Comparison of ENCODE assay signal across 20 cellular contexts in genomic region chr17:39673335-39674081, GRCh38. TPM values are rescaled to one million over a fixed set of nuclear protein-coding genes. Genes with fewer than 3 reads are reported as not detected.
DNase-seq lines count a peak whose midpoint lies in the region; ATAC-seq, FAIRE-seq and TF ChIP-seq lines count a peak whose summit lies in the region.
"Had no signal": no experiment of that assay in that cellular context is flagged by ENCODE, and none has a peak within 500 bp of the region (broad histone marks: within the 10 kb centered on the region; RNA-seq: fewer than 3 reads in every experiment).

No MANE protein-coding gene starts in this region.

- no peak for FAIRE-seq in HepG2 (lab: Jason Lieb, UNC)
- FAIRE-seq: GM19239, HTR-8/SVneo had no signal

- H3K27ac Mint-ChIP-seq in MCF 10A (ENCODE audit: low read depth, unreplicated experiment): no peak overlapping the region
- H3K27ac Mint-ChIP-seq in type B pancreatic cell: peak overlapping the region; percentile 41
- peak overlapping the region in 3 of 10 donors; percentile 47 to 81 (median 53) for H3K27ac Mint-ChIP-seq in naive thymus-derived CD8-positive, alpha-beta T cell

- intact Hi-C loops in breast epithelium (cut with DNase I; ENCODE audit: low total_unique reads) (no loop called here), MCF 10A (cut with micrococcal nuclease) (no loop called here), HepG2 (cut with micrococcal nuclease; ENCODE audit: unreplicated experiment) (loop anchor here (5.0 kb wide), 1 partner anchor 79 kb away; no protein-coding TSS in a partner anchor)

- CTCF ChIA-PET in MCF 10A (lab: Yijun Ruan, JAX): interaction anchor here (0.6 to 0.9 kb wide), 2 partner anchors 51 to 703 kb away, joined by 3 read pairs; no protein-coding TSS in a partner anchor
- CTCF ChIA-PET in HEK293 (lab: Yijun Ruan, JAX): interaction anchor here (0.6 to 11.6 kb wide), 7 partner anchors 22 to 126 kb away, joined by 3 to 168 read pairs (median 14); partner anchors contain the start of gene PPP1R1B
- CTCF ChIA-PET in HepG2 (lab: Yijun Ruan, JAX; ENCODE audit: low intra/inter-chr PET ratio, low total read pairs): interaction anchor here (2.9 to 8.5 kb wide), 2 partner anchors 45 to 52 kb away, joined by 11 to 136 read pairs; no protein-coding TSS in a partner anchor

- H3K27ac ChIP-seq in breast epithelium (peak overlapping the region; percentile 87 to 91), HEK293 (ENCODE audit: extremely low read depth, low read depth, low read length) (no peak overlapping the region), HepG2 (ENCODE audit: extremely low read length, insufficient read depth, low read length) (peak overlapping the region; percentile 62)
- H3K27ac ChIP-seq: HL-60 had no signal

- H3K27me3 Mint-ChIP-seq in MCF 10A (ENCODE audit: insufficient read depth, unreplicated experiment): peaks cover 18% of the 10 kb centered on the region
- peaks cover 6% of the 10 kb centered on the region for H3K27me3 Mint-ChIP-seq in type B pancreatic cell
- H3K27me3 Mint-ChIP-seq in naive thymus-derived CD8-positive, alpha-beta T cell: peaks cover 0 to 9% (median 3%) of the 10 kb centered on the region in 5 donors

- peaks cover 11 to 16% of the 10 kb centered on the region in 2 donors for H3K4me1 ChIP-seq in breast epithelium
- H3K4me1 ChIP-seq in HEK293 (ENCODE audit: control insufficient read depth, insufficient read depth, low read length): peaks cover 17% of the 10 kb centered on the region
- H3K4me1 ChIP-seq in HepG2 (ENCODE audit: insufficient read depth, low read length): peaks cover 83% of the 10 kb centered on the region

- POLR2A ChIA-PET in MCF 10A (lab: Yijun Ruan, JAX) (interaction anchor here (1.0 kb wide), 2 partner anchors 23 to 52 kb away, joined by 3 read pairs; no protein-coding TSS in a partner anchor), HEK293 (lab: Yijun Ruan, JAX) (interaction anchor here (0.8 kb wide), 1 partner anchor 14 kb away, joined by 3 read pairs; the partner anchor contains the start of gene PGAP3), HepG2 (lab: Yijun Ruan, JAX) (interaction anchor here (3.7 to 9.4 kb wide), 3 partner anchors 14 to 28 kb away, joined by 25 to 96 read pairs (median 43); partner anchors contain the start of genes ERBB2 and PGAP3)
- POLR2A ChIA-PET in naive thymus-derived CD8-positive, alpha-beta T cell (lab: Charles Lee): interaction anchor here (0.5 kb wide), 1 partner anchor 222 kb away, joined by 4 read pairs; no protein-coding TSS in a partner anchor

- H3K4me1 Mint-ChIP-seq in MCF 10A (ENCODE audit: insufficient read depth, unreplicated experiment) (peaks cover 7% of the 10 kb centered on the region), type B pancreatic cell (ENCODE audit: unreplicated experiment) (peaks cover 14% of the 10 kb centered on the region)
- peaks cover 16 to 52% (median 50%) of the 10 kb centered on the region in 4 donors for H3K4me1 Mint-ChIP-seq in naive thymus-derived CD8-positive, alpha-beta T cell

- H3K9me3 Mint-ChIP-seq in MCF 10A (ENCODE audit: unreplicated experiment) (no peaks in the 10 kb centered on the region), type B pancreatic cell (no peaks in the 10 kb centered on the region)
- no peaks in the 10 kb centered on the region for H3K9me3 Mint-ChIP-seq in naive thymus-derived CD8-positive, alpha-beta T cell

- TF ChIP-seq RAD21 in HepG2 (CRISPR knock-in tag; IDR thresholded peaks at IDR 0.05): no peak

- H3K27me3 ChIP-seq in breast epithelium (peaks cover 0 to 6% of the 10 kb centered on the region in 2 donors), HepG2 (ENCODE audit: control insufficient read depth in 1 of 2, insufficient read depth in 2 of 2, low read length in 2 of 2) (peaks cover 6 to 28% of the 10 kb centered on the region in 2 experiments; a peak in 4 of 5 replicates)

- in situ Hi-C loops in HepG2 (cut with HindIII; ENCODE audit: extremely low pct_ligation_motif_present, low pct_unique_long_range_greater_than_20kb): loop anchor here (5.0 kb wide), 2 partner anchors 51 to 79 kb away; no protein-coding TSS in a partner anchor

- H2AFZ ChIP-seq in HepG2 (ENCODE audit: low read length): no peak overlapping the region

- no peak for TF ChIP-seq POLR2A in breast epithelium (IDR thresholded peaks at IDR 0.05)
- TF ChIP-seq POLR2A in HepG2 (IDR thresholded peaks at IDR 0.05; ENCODE audit: insufficient read depth in 1 of 2, low read depth in 2 of 2, low read length in 2 of 2): no peak

- DNase-seq in breast epithelium (ENCODE audit: low spot score in 2 of 2) (no peak), MCF 10A (ENCODE audit: unreplicated experiment) (no peak), HepG2 (ENCODE audit: low spot score) (no peak), type B pancreatic cell (ENCODE audit: extremely low spot score, unreplicated experiment) (no peak), COR-L47 (lab: John Stamatoyannopoulos, UW) (no peak), OCI-M1 (lab: John Stamatoyannopoulos, UW) (no peak)
- DNase-seq in naive thymus-derived CD8-positive, alpha-beta T cell: no peak
- DNase-seq: H7, MV-4-11, NCI-H1417, NCI-H1930, NCI-H69 had no signal

- TF ChIP-seq CTCF in breast epithelium (IDR thresholded peaks at IDR 0.05): no peak
- TF ChIP-seq CTCF in MCF 10A (IDR thresholded peaks at IDR 0.05; ENCODE audit: unreplicated experiment): no peak
- no peak for TF ChIP-seq CTCF in HEK293 (tag by site-specific recombination; IDR thresholded peaks at IDR 0.05)
- TF ChIP-seq CTCF in HepG2 (CRISPR knock-in tag; IDR thresholded peaks at IDR 0.05): no peak
- TF ChIP-seq CTCF in type B pancreatic cell (conservative IDR thresholded peaks at IDR 0.05): no peak

- no peak overlapping the region for H3K9ac ChIP-seq in HepG2 (ENCODE audit: insufficient read depth, low read depth, low read length)

- TF ChIP-seq EP300 in HepG2 (IDR thresholded peaks at IDR 0.05; ENCODE audit: low read depth in 2 of 2, low read length in 2 of 2) (no peak), HepG2 (CRISPR knock-in tag; IDR thresholded peaks at IDR 0.05; ENCODE audit: borderline replicate concordance) (no peak)

- H3K9me3 ChIP-seq in breast epithelium: no peaks in the 10 kb centered on the region
- no peaks in the 10 kb centered on the region for H3K9me3 ChIP-seq in HEK293 (ENCODE audit: control insufficient read depth, insufficient read depth, low read depth, low read length)
- H3K9me3 ChIP-seq in HepG2 (ENCODE audit: low read length): no peaks in the 10 kb centered on the region

- H4K20me1 ChIP-seq in HepG2 (ENCODE audit: insufficient read depth, low read length): no peaks in the 10 kb centered on the region

- H3K79me2 ChIP-seq in HepG2 (ENCODE audit: insufficient read depth, low read length): no peaks in the 10 kb centered on the region

- H3K4me2 ChIP-seq in HepG2 (ENCODE audit: low read depth, low read length): no peak overlapping the region

- no peak overlapping the region for H3K4me3 ChIP-seq in breast epithelium
- no peak overlapping the region for H3K4me3 ChIP-seq in HEK293 (ENCODE audit: low read depth, low read length)
- no peak overlapping the region for H3K4me3 ChIP-seq in HepG2 (replicated peaks in 1 of 3; ENCODE audit: insufficient read depth in 1 of 3, low read depth in 2 of 3, low read length in 3 of 3)

- WGBS in HepG2 (ENCODE audit: low lambda C conversion rate): 57% methylated on average over 13 of the region's 13 CpGs

- no TSS peak for BruUV-seq in MCF 10A (replicated peaks; lab: Mats Ljungman, UMichigan)
- no TSS peak for BruUV-seq in HepG2 (replicated peaks; lab: Mats Ljungman, UMichigan)

- H3K36me3 ChIP-seq in breast epithelium (no peaks in the 10 kb centered on the region), HEK293 (ENCODE audit: control insufficient read depth in 2 of 2, insufficient read depth in 1 of 2, low read length in 2 of 2) (peaks cover 0 to 3% of the 10 kb centered on the region in 2 experiments; a peak in 1 of 3 replicates), HepG2 (replicated peaks in 1 of 2; ENCODE audit: control insufficient read depth in 1 of 2, insufficient read depth in 2 of 2, low read length in 2 of 2) (no peaks in the 10 kb centered on the region)

- H3K4me3 Mint-ChIP-seq in MCF 10A (ENCODE audit: unreplicated experiment) (no peak overlapping the region), type B pancreatic cell (no peak overlapping the region)
- no peak overlapping the region for H3K4me3 Mint-ChIP-seq in naive thymus-derived CD8-positive, alpha-beta T cell
- H3K4me3 Mint-ChIP-seq: CD14-positive monocyte had no signal

- ATAC-seq in HepG2: no peak
- ATAC-seq in naive thymus-derived CD8-positive, alpha-beta T cell: no peak

- H3K36me3 Mint-ChIP-seq in MCF 10A (ENCODE audit: insufficient read depth, unreplicated experiment): peaks cover 13% of the 10 kb centered on the region
- no peaks in the 10 kb centered on the region for H3K36me3 Mint-ChIP-seq in type B pancreatic cell
- no peaks in the 10 kb centered on the region for H3K36me3 Mint-ChIP-seq in naive thymus-derived CD8-positive, alpha-beta T cell

RNA-seq across cellular contexts. Expression of gene PNMT, which starts 5.3 kb away (rescaled TPM):
- 1 to 10 TPM; 1.6 to 9.5 (median 5.1) TPM for total RNA-seq in breast epithelium
- not detected in 2 replicates for total RNA-seq in MCF 10A (2022)
- not detected in 2 replicates for total RNA-seq in HepG2 (2016; rRNA removed; fragmentation: Illumina TruSeq; extraction: Trizol)
- total RNA-seq in HepG2 (2016; cell fraction: cytosol; rRNA removed; fragmentation: Illumina TruSeq; extraction: Trizol; ENCODE audit: low read depth): not detected in 2 replicates
- total RNA-seq in HepG2 (2016; cell fraction: insoluble cytoplasmic fraction; rRNA removed; fragmentation: Illumina TruSeq; extraction: Trizol): not detected in 2 replicates
- total RNA-seq in HepG2 (2016; cell fraction: membrane; rRNA removed; fragmentation: Illumina TruSeq; extraction: Trizol): 0.17 TPM in 1 of 2 replicates, not detected in the other
- not detected in 2 replicates for total RNA-seq in HepG2 (2016; cell fraction: nucleus; rRNA removed; fragmentation: Illumina TruSeq; extraction: Trizol)
- 0.22 and 0.25 TPM in 2 replicates for polyA plus RNA-seq in HepG2 (2011; rRNA removed)
- polyA plus RNA-seq in HepG2 (2011; cell fraction: cytosol; rRNA removed): 0.08 and 0.13 TPM in 2 replicates
- polyA plus RNA-seq in HepG2 (2011; cell fraction: nucleus; rRNA removed): 0.56 and 0.71 TPM in 2 replicates
- polyA plus RNA-seq in HepG2 (2012): 0.31 TPM in 1 of 2 replicates, not detected in the other
- 0.11 TPM in 1 of 2 replicates, not detected in the other for polyA plus RNA-seq in HepG2 (2016; cell fraction: cytosol; fragmentation: Illumina TruSeq; extraction: Trizol; ENCODE audit: low read depth)
- polyA plus RNA-seq in HepG2 (2016; cell fraction: insoluble cytoplasmic fraction; fragmentation: Illumina TruSeq; extraction: Trizol; ENCODE audit: low read depth): not detected in 2 replicates
- polyA plus RNA-seq in HepG2 (2016; cell fraction: membrane; fragmentation: Illumina TruSeq; extraction: Trizol; ENCODE audit: low read depth): 0.15 TPM in 1 of 2 replicates, not detected in the other
- polyA plus RNA-seq in HepG2 (2016; cell fraction: nucleus; fragmentation: Illumina TruSeq; extraction: Trizol; ENCODE audit: insufficient read depth, low read depth): not detected in 2 replicates
- not detected in 2 replicates for polyA minus RNA-seq in HepG2 (2011; rRNA and poly(A)+ RNA removed; ENCODE audit: low replicate concordance)
- polyA minus RNA-seq in HepG2 (2011; cell fraction: cytosol; rRNA and poly(A)+ RNA removed): not detected in 2 replicates
- not detected in 2 replicates for polyA minus RNA-seq in HepG2 (2011; cell fraction: nucleus; rRNA and poly(A)+ RNA removed)
- total RNA-seq in type B pancreatic cell (ENCODE audit: low replicate concordance): 3.3 and 5.4 TPM in 2 replicates
- 1 to 10 TPM in 1 of 2 experiments, under 1 TPM in 1; 0.91 to 1.2 TPM for total RNA-seq in naive thymus-derived CD8-positive, alpha-beta T cell
- polyA plus RNA-seq in naive thymus-derived CD8-positive, alpha-beta T cell: under 1 TPM in 2 of 3 donors, not detected in 1; 0.43 to 0.64 TPM
- total RNA-seq: A172, OCI-LY7, RPMI7951 had no signal
- polyA plus RNA-seq: CD14-positive monocyte had no signal

RNA-seq across cellular contexts. Expression of gene TCAP, which starts 8.4 kb away (rescaled TPM):
- total RNA-seq in breast epithelium (under 1 TPM; 0.48 to 0.73 (median 0.66) TPM), MCF 10A (2022) (0.37 and 0.71 TPM in 2 replicates), HepG2 (2016; rRNA removed; fragmentation: Illumina TruSeq; extraction: Trizol) (0.14 and 0.24 TPM in 2 replicates), type B pancreatic cell (ENCODE audit: low replicate concordance) (1.5 and 2.4 TPM in 2 replicates)
- not detected in 2 replicates for total RNA-seq in HepG2 (2016; cell fraction: cytosol; rRNA removed; fragmentation: Illumina TruSeq; extraction: Trizol; ENCODE audit: low read depth)
- total RNA-seq in HepG2 (2016; cell fraction: insoluble cytoplasmic fraction; rRNA removed; fragmentation: Illumina TruSeq; extraction: Trizol): 0.26 TPM in 1 of 2 replicates, not detected in the other
- 0.06 TPM in 1 of 2 replicates, not detected in the other for total RNA-seq in HepG2 (2016; cell fraction: membrane; rRNA removed; fragmentation: Illumina TruSeq; extraction: Trizol)
- total RNA-seq in HepG2 (2016; cell fraction: nucleus; rRNA removed; fragmentation: Illumina TruSeq; extraction: Trizol): 0.56 and 0.84 TPM in 2 replicates
- 0.65 and 0.84 TPM in 2 replicates for polyA plus RNA-seq in HepG2 (2011; rRNA removed)
- polyA plus RNA-seq in HepG2 (2011; cell fraction: cytosol; rRNA removed): 0.15 and 0.35 TPM in 2 replicates
- polyA plus RNA-seq in HepG2 (2011; cell fraction: nucleus; rRNA removed): 6.0 and 8.8 TPM in 2 replicates
- polyA plus RNA-seq in HepG2 (2012): 0.43 and 2.1 TPM in 2 replicates
- not detected in 2 replicates for polyA plus RNA-seq in HepG2 (2016; cell fraction: cytosol; fragmentation: Illumina TruSeq; extraction: Trizol; ENCODE audit: low read depth)
- polyA plus RNA-seq in HepG2 (2016; cell fraction: insoluble cytoplasmic fraction; fragmentation: Illumina TruSeq; extraction: Trizol; ENCODE audit: low read depth): 0.19 TPM in 1 of 2 replicates, not detected in the other
- polyA plus RNA-seq in HepG2 (2016; cell fraction: membrane; fragmentation: Illumina TruSeq; extraction: Trizol; ENCODE audit: low read depth): not detected in 2 replicates
- polyA plus RNA-seq in HepG2 (2016; cell fraction: nucleus; fragmentation: Illumina TruSeq; extraction: Trizol; ENCODE audit: insufficient read depth, low read depth): 0.51 and 0.85 TPM in 2 replicates
- 2.2 and 2.6 TPM in 2 replicates for polyA minus RNA-seq in HepG2 (2011; rRNA and poly(A)+ RNA removed; ENCODE audit: low replicate concordance)
- not detected in 2 replicates for polyA minus RNA-seq in HepG2 (2011; cell fraction: cytosol; rRNA and poly(A)+ RNA removed)
- 3.0 and 4.0 TPM in 2 replicates for polyA minus RNA-seq in HepG2 (2011; cell fraction: nucleus; rRNA and poly(A)+ RNA removed)
- total RNA-seq in naive thymus-derived CD8-positive, alpha-beta T cell: 10 to 100 TPM in 1 of 2 experiments, 1 to 10 TPM in 1; 8.5 to 10.3 TPM
- polyA plus RNA-seq in naive thymus-derived CD8-positive, alpha-beta T cell: under 1 TPM in 1 of 3 donors, not detected in 2; 0.11 TPM
- polyA plus RNA-seq: CD14-positive monocyte had no signal

RNA-seq across cellular contexts. Expression of gene PGAP3, which starts 14.3 kb away (rescaled TPM):
- total RNA-seq in breast epithelium: 10 to 100 TPM; 11.7 to 23.7 (median 21.6) TPM
- 10.0 and 13.2 TPM in 2 replicates for total RNA-seq in MCF 10A (2022)
- total RNA-seq in HepG2 (2016; rRNA removed; fragmentation: Illumina TruSeq; extraction: Trizol): 5.1 and 11.9 TPM in 2 replicates
- 1.1 and 1.5 TPM in 2 replicates for total RNA-seq in HepG2 (2016; cell fraction: cytosol; rRNA removed; fragmentation: Illumina TruSeq; extraction: Trizol; ENCODE audit: low read depth)
- total RNA-seq in HepG2 (2016; cell fraction: insoluble cytoplasmic fraction; rRNA removed; fragmentation: Illumina TruSeq; extraction: Trizol): 3.5 and 11.4 TPM in 2 replicates
- 3.2 and 3.3 TPM in 2 replicates for total RNA-seq in HepG2 (2016; cell fraction: membrane; rRNA removed; fragmentation: Illumina TruSeq; extraction: Trizol)
- 11.6 and 12.8 TPM in 2 replicates for total RNA-seq in HepG2 (2016; cell fraction: nucleus; rRNA removed; fragmentation: Illumina TruSeq; extraction: Trizol)
- polyA plus RNA-seq in HepG2 (2011; rRNA removed): 14.6 and 21.2 TPM in 2 replicates
- 9.7 and 10.8 TPM in 2 replicates for polyA plus RNA-seq in HepG2 (2011; cell fraction: cytosol; rRNA removed)
- 53.0 and 67.8 TPM in 2 replicates for polyA plus RNA-seq in HepG2 (2011; cell fraction: nucleus; rRNA removed)
- 9.1 and 10.3 TPM in 2 replicates for polyA plus RNA-seq in HepG2 (2012)
- 0.93 and 0.97 TPM in 2 replicates for polyA plus RNA-seq in HepG2 (2016; cell fraction: cytosol; fragmentation: Illumina TruSeq; extraction: Trizol; ENCODE audit: low read depth)
- polyA plus RNA-seq in HepG2 (2016; cell fraction: insoluble cytoplasmic fraction; fragmentation: Illumina TruSeq; extraction: Trizol; ENCODE audit: low read depth): 4.1 and 5.4 TPM in 2 replicates
- polyA plus RNA-seq in HepG2 (2016; cell fraction: membrane; fragmentation: Illumina TruSeq; extraction: Trizol; ENCODE audit: low read depth): 2.1 and 2.4 TPM in 2 replicates
- 23.4 and 28.3 TPM in 2 replicates for polyA plus RNA-seq in HepG2 (2016; cell fraction: nucleus; fragmentation: Illumina TruSeq; extraction: Trizol; ENCODE audit: insufficient read depth, low read depth)
- polyA minus RNA-seq in HepG2 (2011; rRNA and poly(A)+ RNA removed; ENCODE audit: low replicate concordance): 12.0 and 44.9 TPM in 2 replicates
- 5.6 and 8.2 TPM in 2 replicates for polyA minus RNA-seq in HepG2 (2011; cell fraction: cytosol; rRNA and poly(A)+ RNA removed)
- 8.2 and 9.7 TPM in 2 replicates for polyA minus RNA-seq in HepG2 (2011; cell fraction: nucleus; rRNA and poly(A)+ RNA removed)
- 23.5 and 31.5 TPM in 2 replicates for total RNA-seq in type B pancreatic cell (ENCODE audit: low replicate concordance)
- 10 to 100 TPM; 30.1 to 33.5 TPM for total RNA-seq in naive thymus-derived CD8-positive, alpha-beta T cell
- polyA plus RNA-seq in naive thymus-derived CD8-positive, alpha-beta T cell: 10 to 100 TPM; 14.2 to 17.7 (median 15.5) TPM

RNA-seq across cellular contexts. Expression of gene ERBB2, which starts 26.4 kb away (rescaled TPM):
- total RNA-seq in breast epithelium (100 to 1,000 TPM in 1 of 3 donors, 10 to 100 TPM in 2; 13.1 to 118 (median 59.0) TPM), MCF 10A (2022) (33.3 and 33.7 TPM in 2 replicates), HepG2 (2016; rRNA removed; fragmentation: Illumina TruSeq; extraction: Trizol) (30.2 and 64.1 TPM in 2 replicates), type B pancreatic cell (ENCODE audit: low replicate concordance) (123 and 230 TPM in 2 replicates)
- total RNA-seq in HepG2 (2016; cell fraction: cytosol; rRNA removed; fragmentation: Illumina TruSeq; extraction: Trizol; ENCODE audit: low read depth): 29.4 and 32.0 TPM in 2 replicates
- 24.5 and 63.0 TPM in 2 replicates for total RNA-seq in HepG2 (2016; cell fraction: insoluble cytoplasmic fraction; rRNA removed; fragmentation: Illumina TruSeq; extraction: Trizol)
- 21.8 and 22.8 TPM in 2 replicates for total RNA-seq in HepG2 (2016; cell fraction: membrane; rRNA removed; fragmentation: Illumina TruSeq; extraction: Trizol)
- total RNA-seq in HepG2 (2016; cell fraction: nucleus; rRNA removed; fragmentation: Illumina TruSeq; extraction: Trizol): 81.6 and 99.0 TPM in 2 replicates
- polyA plus RNA-seq in HepG2 (2011; rRNA removed): 57.7 and 77.7 TPM in 2 replicates
- polyA plus RNA-seq in HepG2 (2011; cell fraction: cytosol; rRNA removed): 36.7 and 42.6 TPM in 2 replicates
- 210 and 211 TPM in 2 replicates for polyA plus RNA-seq in HepG2 (2011; cell fraction: nucleus; rRNA removed)
- 69.2 and 69.6 TPM in 2 replicates for polyA plus RNA-seq in HepG2 (2012)
- 4.2 and 4.3 TPM in 2 replicates for polyA plus RNA-seq in HepG2 (2016; cell fraction: cytosol; fragmentation: Illumina TruSeq; extraction: Trizol; ENCODE audit: low read depth)
- 25.3 and 32.1 TPM in 2 replicates for polyA plus RNA-seq in HepG2 (2016; cell fraction: insoluble cytoplasmic fraction; fragmentation: Illumina TruSeq; extraction: Trizol; ENCODE audit: low read depth)
- polyA plus RNA-seq in HepG2 (2016; cell fraction: membrane; fragmentation: Illumina TruSeq; extraction: Trizol; ENCODE audit: low read depth): 8.5 and 9.9 TPM in 2 replicates
- polyA plus RNA-seq in HepG2 (2016; cell fraction: nucleus; fragmentation: Illumina TruSeq; extraction: Trizol; ENCODE audit: insufficient read depth, low read depth): 149 and 153 TPM in 2 replicates
- polyA minus RNA-seq in HepG2 (2011; rRNA and poly(A)+ RNA removed; ENCODE audit: low replicate concordance): 39.8 and 292 TPM in 2 replicates
- 52.4 and 60.7 TPM in 2 replicates for polyA minus RNA-seq in HepG2 (2011; cell fraction: cytosol; rRNA and poly(A)+ RNA removed)
- 58.8 and 83.7 TPM in 2 replicates for polyA minus RNA-seq in HepG2 (2011; cell fraction: nucleus; rRNA and poly(A)+ RNA removed)
- total RNA-seq in naive thymus-derived CD8-positive, alpha-beta T cell: 1 to 10 TPM; 5.6 to 8.7 TPM
- 1 to 10 TPM in 2 of 3 donors, under 1 TPM in 1; 0.85 to 2.4 (median 1.5) TPM for polyA plus RNA-seq in naive thymus-derived CD8-positive, alpha-beta T cell

RNA-seq across cellular contexts. Expression of gene STARD3, which starts 36.6 kb away (rescaled TPM):
- 10 to 100 TPM; 37.0 to 43.9 (median 42.0) TPM for total RNA-seq in breast epithelium
- total RNA-seq in MCF 10A (2022): 30.1 and 31.1 TPM in 2 replicates
- 17.2 and 34.6 TPM in 2 replicates for total RNA-seq in HepG2 (2016; rRNA removed; fragmentation: Illumina TruSeq; extraction: Trizol)
- 10.9 and 18.7 TPM in 2 replicates for total RNA-seq in HepG2 (2016; cell fraction: cytosol; rRNA removed; fragmentation: Illumina TruSeq; extraction: Trizol; ENCODE audit: low read depth)
- 16.7 and 36.4 TPM in 2 replicates for total RNA-seq in HepG2 (2016; cell fraction: insoluble cytoplasmic fraction; rRNA removed; fragmentation: Illumina TruSeq; extraction: Trizol)
- total RNA-seq in HepG2 (2016; cell fraction: membrane; rRNA removed; fragmentation: Illumina TruSeq; extraction: Trizol): 28.2 and 28.3 TPM in 2 replicates
- total RNA-seq in HepG2 (2016; cell fraction: nucleus; rRNA removed; fragmentation: Illumina TruSeq; extraction: Trizol): 38.6 and 39.3 TPM in 2 replicates
- 100 and 114 TPM in 2 replicates for polyA plus RNA-seq in HepG2 (2011; rRNA removed)
- 87.6 and 94.1 TPM in 2 replicates for polyA plus RNA-seq in HepG2 (2011; cell fraction: cytosol; rRNA removed)
- 583 and 640 TPM in 2 replicates for polyA plus RNA-seq in HepG2 (2011; cell fraction: nucleus; rRNA removed)
- 57.3 and 69.8 TPM in 2 replicates for polyA plus RNA-seq in HepG2 (2012)
- 16.8 and 21.4 TPM in 2 replicates for polyA plus RNA-seq in HepG2 (2016; cell fraction: cytosol; fragmentation: Illumina TruSeq; extraction: Trizol; ENCODE audit: low read depth)
- polyA plus RNA-seq in HepG2 (2016; cell fraction: insoluble cytoplasmic fraction; fragmentation: Illumina TruSeq; extraction: Trizol; ENCODE audit: low read depth): 23.0 and 23.7 TPM in 2 replicates
- 28.2 and 28.4 TPM in 2 replicates for polyA plus RNA-seq in HepG2 (2016; cell fraction: membrane; fragmentation: Illumina TruSeq; extraction: Trizol; ENCODE audit: low read depth)
- 96.9 and 102 TPM in 2 replicates for polyA plus RNA-seq in HepG2 (2016; cell fraction: nucleus; fragmentation: Illumina TruSeq; extraction: Trizol; ENCODE audit: insufficient read depth, low read depth)
- 98.5 and 179 TPM in 2 replicates for polyA minus RNA-seq in HepG2 (2011; rRNA and poly(A)+ RNA removed; ENCODE audit: low replicate concordance)
- polyA minus RNA-seq in HepG2 (2011; cell fraction: cytosol; rRNA and poly(A)+ RNA removed): 38.4 and 57.6 TPM in 2 replicates
- 71.6 and 80.1 TPM in 2 replicates for polyA minus RNA-seq in HepG2 (2011; cell fraction: nucleus; rRNA and poly(A)+ RNA removed)
- total RNA-seq in type B pancreatic cell (ENCODE audit: low replicate concordance): 52.0 and 62.0 TPM in 2 replicates
- 100 to 1,000 TPM; 154 to 167 TPM for total RNA-seq in naive thymus-derived CD8-positive, alpha-beta T cell
- 10 to 100 TPM; 37.4 to 51.6 (median 43.0) TPM for polyA plus RNA-seq in naive thymus-derived CD8-positive, alpha-beta T cell
